ENCODE assay signal across 21 cellular contexts in genomic region chr17:34511265-34511664, GRCh38.
DNase-seq lines count a peak whose midpoint lies in the region; ATAC-seq and TF ChIP-seq lines count a peak whose summit lies in the region.
"Had no signal": no experiment of that assay in that cellular context is flagged by ENCODE, and none has a peak within 500 bp of the region (broad histone marks: within the 10 kb centered on the region; RNA-seq: fewer than 3 reads in every experiment).

No MANE protein-coding gene starts in this region.

- DNase-seq in NCI-H345 (lab: John Stamatoyannopoulos, UW), result peak; percentile 29
- DNase-seq in NCI-H345 treated with DMSO at 0.1 percent for 48 hours (lab: John Stamatoyannopoulos, UW; ENCODE audit: unreplicated experiment), result no peak
- DNase-seq in left ventricle myocardium inferior, result peak; percentile 18
- no peak for DNase-seq in Right ventricle myocardium inferior (ENCODE audit: missing footprints)
- DNase-seq in cerebellar cortex (ENCODE audit: low spot score), result peak; percentile 34
- no peak for DNase-seq in mesothelial cell of epicardium (ENCODE audit: low spot score in 2 of 2, unreplicated experiment in 2 of 2)
- no peak for DNase-seq in NCI-H748 (lab: John Stamatoyannopoulos, UW; ENCODE audit: unreplicated experiment)
- DNase-seq: CD4-positive, alpha-beta T cell; GOT3; HFFc6; Kasumi-1; MV-4-11; NCI-H2029; NCI-H446; NCI-H524 treated with DMSO at 0.1 percent for 48 hours; SJCRH30; T-cell had no signal

- intact Hi-C loops in left ventricle myocardium inferior (cut with micrococcal nuclease) (loop anchor here (10.0 kb wide), 1 partner anchor 86 kb away; no protein-coding TSS in a partner anchor), Right ventricle myocardium inferior (cut with DNase I) (no loop called here)

- ATAC-seq in Right ventricle myocardium inferior, result no peak
- ATAC-seq: GM12878, K562, T-cell had no signal

- H3K27me3 ChIP-seq in left ventricle myocardium inferior (ENCODE audit: low read depth), result peaks cover 77% of the 10 kb centered on the region
- H3K27me3 ChIP-seq: BLaER1 treated with 17β-estradiol and CSF1 and Interleukin-3, amounts not matched to agents 10 nM and 100 nM had no signal

- no peaks in the 10 kb centered on the region for H3K4me1 ChIP-seq in left ventricle myocardium inferior
- H3K4me1 ChIP-seq: HAP-1, SJCRH30 had no signal

- H3K36me3 ChIP-seq in left ventricle myocardium inferior, result no peaks in the 10 kb centered on the region
- H3K36me3 ChIP-seq: BLaER1 treated with 17β-estradiol and CSF1 and Interleukin-3, amounts not matched to agents 10 nM and 100 nM; HAP-1; SJCRH30 had no signal

- no peak overlapping the region for H3K4me3 Mint-ChIP-seq in mesothelial cell of epicardium
- H3K4me3 Mint-ChIP-seq: CD4-positive, alpha-beta T cell; HFFc6; T-cell had no signal

- H3K4me3 ChIP-seq in left ventricle myocardium inferior, result no peak overlapping the region
- H3K4me3 ChIP-seq: BLaER1 treated with 17β-estradiol and CSF1 and Interleukin-3, amounts not matched to agents 10 nM and 100 nM; GM12878; HAP-1; K562; SJCRH30 had no signal

- H3K4me1 Mint-ChIP-seq in mesothelial cell of epicardium, result no peaks in the 10 kb centered on the region
- H3K4me1 Mint-ChIP-seq: T-cell had no signal

- H3K9me3 Mint-ChIP-seq in mesothelial cell of epicardium, result no peaks in the 10 kb centered on the region
- H3K9me3 Mint-ChIP-seq: CD4-positive, alpha-beta T cell; HFFc6; T-cell had no signal

- H3K27ac Mint-ChIP-seq in mesothelial cell of epicardium, result no peak overlapping the region
- H3K27ac Mint-ChIP-seq: CD4-positive, alpha-beta T cell; HFFc6; T-cell had no signal

- no peak for TF ChIP-seq CTCF in left ventricle myocardium inferior (IDR thresholded peaks at IDR 0.05; ENCODE audit: borderline replicate concordance)
- no peak for TF ChIP-seq CTCF in mesothelial cell of epicardium (IDR thresholded peaks at IDR 0.05; ENCODE audit: unreplicated experiment)

- H3K27me3 Mint-ChIP-seq in mesothelial cell of epicardium (ENCODE audit: low read depth), result peaks cover 86% of the 10 kb centered on the region

- no peak overlapping the region for H3K27ac ChIP-seq in left ventricle myocardium inferior (replicated peaks)
- H3K27ac ChIP-seq: BLaER1 treated with 17β-estradiol and CSF1 and Interleukin-3, amounts not matched to agents 10 nM and 100 nM; SJCRH30 had no signal

- H3K36me3 Mint-ChIP-seq in mesothelial cell of epicardium, result no peaks in the 10 kb centered on the region
- H3K36me3 Mint-ChIP-seq: T-cell had no signal

- H3K9me3 ChIP-seq in left ventricle myocardium inferior (replicated peaks), result no peaks in the 10 kb centered on the region
- H3K9me3 ChIP-seq: BLaER1 treated with 17β-estradiol and CSF1 and Interleukin-3, amounts not matched to agents 10 nM and 100 nM; HAP-1; SJCRH30 had no signal

Comparison
In these comparisons a context has a peak if more than half of its experiments do, and no peak if none do; other contexts are left out.
1. DNase-seq: peak in NCI-H345 (single experiment), left ventricle myocardium inferior (single experiment) and cerebellar cortex (single experiment); none in NCI-H345 treated with DMSO at 0.1 percent for 48 hours (single experiment), Right ventricle myocardium inferior (single experiment), mesothelial cell of epicardium (0 of 2) and NCI-H748 (single experiment).